8 cellular contexts compared by ENCODE assay signal in genomic region chr9:111630182-111631070, GRCh38. TPM values are rescaled to one million over a fixed set of nuclear protein-coding genes. Genes with fewer than 3 reads are reported as not detected.
DNase-seq lines count a peak whose midpoint lies in the region; ATAC-seq and TF ChIP-seq lines count a peak whose summit lies in the region.

No MANE protein-coding gene starts in this region.

- peaks cover 10% of the 10 kb centered on the region for H3K4me1 ChIP-seq in iPS-20b (ENCODE audit: insufficient read depth, low read length)
- peaks cover 12% of the 10 kb centered on the region for H3K4me1 ChIP-seq in stomach smooth muscle (ENCODE audit: control insufficient read depth, insufficient read depth, low read length)

- H3K9me3 Mint-ChIP-seq in activated naive CD4-positive, alpha-beta T cell treated with anti-CD3 and anti-CD28 coated beads, Interleukin-2, amount 50 U/mL, for 72 hours = no peaks in the 10 kb centered on the region

- H3K4me3 ChIP-seq in AG04449 (ENCODE audit: low read depth, low read length) = peak overlapping the region; percentile 93
- peak overlapping the region; percentile 95 for H3K4me3 ChIP-seq in iPS-20b (ENCODE audit: low read length)
- peak overlapping the region; percentile 84 to 94 for H3K4me3 ChIP-seq in stomach smooth muscle (ENCODE audit: low read length in 2 of 2)

- ATAC-seq in GM19025 (IDR thresholded peaks at IDR 0.05; ENCODE audit: low read depth, unreplicated experiment) (peak; percentile 9), HG03175 (IDR thresholded peaks at IDR 0.05; ENCODE audit: unreplicated experiment) (peak; percentile 29)
- ATAC-seq in activated naive CD4-positive, alpha-beta T cell treated with anti-CD3 and anti-CD28 coated beads, Interleukin-2, amount 50 U/mL, for 72 hours = peak; percentile 19 to 52

- H3K9me3 ChIP-seq in iPS-20b (ENCODE audit: insufficient read depth, low read depth, low read length) = no peaks in the 10 kb centered on the region
- no peaks in the 10 kb centered on the region for H3K9me3 ChIP-seq in stomach smooth muscle (ENCODE audit: control insufficient read depth in 2 of 2, low read length in 2 of 2)

- H3K36me3 Mint-ChIP-seq in activated naive CD4-positive, alpha-beta T cell treated with anti-CD3 and anti-CD28 coated beads, Interleukin-2, amount 50 U/mL, for 72 hours = peaks cover 5 to 26% of the 10 kb centered on the region in 2 donors

- POLR2A ChIA-PET in AG04449 (lab: Yijun Ruan, JAX) = interaction anchor here (0.8 to 2.0 kb wide), 5 partner anchors 15 to 179 kb away, joined by 3 to 13 read pairs (median 4); partner anchors contain the start of gene GNG10

- TF ChIP-seq CTCF in AG04449 (IDR thresholded peaks at IDR 0.05; ENCODE audit: insufficient read depth, low read length, missing control alignments) = no peak

- H3K27ac Mint-ChIP-seq in activated naive CD4-positive, alpha-beta T cell treated with anti-CD3 and anti-CD28 coated beads, Interleukin-2, amount 50 U/mL, for 72 hours = peak overlapping the region; percentile 18 to 88

- CTCF ChIA-PET in AG04449 (lab: Yijun Ruan, JAX) = interaction anchor here (0.8 to 1.3 kb wide), 2 partner anchors 32 to 445 kb away, joined by 3 read pairs; no protein-coding TSS in a partner anchor

- H3K27ac ChIP-seq in iPS-20b (ENCODE audit: low read length) = no peak overlapping the region
- peak overlapping the region; percentile 46 for H3K27ac ChIP-seq in stomach smooth muscle (ENCODE audit: low read length)

- H3K27me3 ChIP-seq in iPS-20b (ENCODE audit: insufficient read depth, low read length) = no peaks in the 10 kb centered on the region
- no peaks in the 10 kb centered on the region for H3K27me3 ChIP-seq in stomach smooth muscle (ENCODE audit: control insufficient read depth in 1 of 2, insufficient read depth in 2 of 2, low read length in 2 of 2)

- peak overlapping the region; percentile 74; the same call in 1 of the 2 replicates for H3K9ac ChIP-seq in iPS-20b (ENCODE audit: low read depth, low read length)
- peak overlapping the region; percentile 46 to 80 for H3K9ac ChIP-seq in stomach smooth muscle (ENCODE audit: low read length in 2 of 2)

- no peaks in the 10 kb centered on the region for H3K36me3 ChIP-seq in iPS-20b (ENCODE audit: insufficient read depth, low read depth, low read length)
- H3K36me3 ChIP-seq in stomach smooth muscle (ENCODE audit: control insufficient read depth in 2 of 2, insufficient read depth in 2 of 2, low read length in 2 of 2) = no peaks in the 10 kb centered on the region

- DNase-seq in AG04449 (ENCODE audit: low read depth, low spot score) = no peak
- DNase-seq in activated naive CD4-positive, alpha-beta T cell treated with anti-CD3 and anti-CD28 coated beads, Interleukin-2, amount 50 U/mL, for 72 hours (ENCODE audit: low spot score in 2 of 2) = no peak
- DNase-seq in SHP77 (lab: John Stamatoyannopoulos, UW) = no peak
- DNase-seq in SW 1271 (lab: John Stamatoyannopoulos, UW) = no peak

RNA-seq across cellular contexts. Expression of gene DNAJC25, which starts 0.7 kb away (rescaled TPM):
- 1 to 10 TPM; 4.2 to 4.4 TPM for total RNA-seq in activated naive CD4-positive, alpha-beta T cell treated with anti-CD3 and anti-CD28 coated beads, Interleukin-2, amount 50 U/mL, for 72 hours

RNA-seq across cellular contexts. Expression of gene GNG10, which starts 31.0 kb away (rescaled TPM):
- total RNA-seq in activated naive CD4-positive, alpha-beta T cell treated with anti-CD3 and anti-CD28 coated beads, Interleukin-2, amount 50 U/mL, for 72 hours = 10 to 100 TPM in 1 of 2 donors, 1 to 10 TPM in 1; 7.0 to 27.3 TPM

RNA-seq across cellular contexts. Expression of gene PTGR1, which starts 31.0 kb away (rescaled TPM):
- 10 to 100 TPM in 1 of 2 donors, under 1 TPM in 1; 0.59 to 14.5 TPM for total RNA-seq in activated naive CD4-positive, alpha-beta T cell treated with anti-CD3 and anti-CD28 coated beads, Interleukin-2, amount 50 U/mL, for 72 hours
